ENCODE assay signal across 14 cellular contexts in genomic region chr6:154515808-154516207, GRCh38. TPM values are rescaled to one million over a fixed set of nuclear protein-coding genes. Genes with fewer than 3 reads are reported as not detected.
DNase-seq lines count a peak whose midpoint lies in the region; ATAC-seq, FAIRE-seq and TF ChIP-seq lines count a peak whose summit lies in the region.
"Had no signal": no experiment of that assay in that cellular context is flagged by ENCODE, and none has a peak within 500 bp of the region (broad histone marks: within the 10 kb centered on the region; RNA-seq: fewer than 3 reads in every experiment).

No MANE protein-coding gene starts in this region.

- CTCF ChIA-PET in HEK293 (lab: Yijun Ruan, JAX): interaction anchor here (0.7 to 4.1 kb wide), 6 partner anchors 9 to 145 kb away, joined by 3 to 30 read pairs (median 4); no protein-coding TSS in a partner anchor
- CTCF ChIA-PET in activated CD8-positive, alpha-beta T cell treated with anti-CD3 and anti-CD28 coated beads for 36 hours (lab: Charles Lee): no interaction called here

- intact Hi-C loops in activated CD8-positive, alpha-beta T cell treated with anti-CD3 and anti-CD28 coated beads for 36 hours (cut with micrococcal nuclease): no loop called here

- ATAC-seq in activated CD8-positive, alpha-beta T cell treated with anti-CD3 and anti-CD28 coated beads for 36 hours: no peak
- ATAC-seq: left ventricle myocardium superior, Right ventricle myocardium inferior had no signal

- no peak overlapping the region for H3K4me3 Mint-ChIP-seq in activated CD8-positive, alpha-beta T cell treated with anti-CD3 and anti-CD28 coated beads for 36 hours
- H3K4me3 Mint-ChIP-seq: type B pancreatic cell had no signal

- peaks cover 3% of the 10 kb centered on the region for H3K4me1 Mint-ChIP-seq in activated CD8-positive, alpha-beta T cell treated with anti-CD3 and anti-CD28 coated beads for 36 hours (ENCODE audit: low read depth)

- no peak overlapping the region for H3K4me3 ChIP-seq in HEK293 (ENCODE audit: low read depth, low read length)
- peak overlapping the region; percentile 34 for H3K4me3 ChIP-seq in coronary artery

- H3K9me3 Mint-ChIP-seq in activated CD8-positive, alpha-beta T cell treated with anti-CD3 and anti-CD28 coated beads for 36 hours: no peaks in the 10 kb centered on the region
- H3K9me3 Mint-ChIP-seq: type B pancreatic cell had no signal

- POLR2A ChIA-PET in HEK293 (lab: Yijun Ruan, JAX): interaction anchor here (1.4 kb wide), 1 partner anchor 26 kb away, joined by 4 read pairs; no protein-coding TSS in a partner anchor
- POLR2A ChIA-PET in activated CD8-positive, alpha-beta T cell treated with anti-CD3 and anti-CD28 coated beads for 36 hours (lab: Charles Lee): no interaction called here

- no peaks in the 10 kb centered on the region for H3K9me3 ChIP-seq in HEK293 (ENCODE audit: control insufficient read depth, insufficient read depth, low read depth, low read length)

- no peak for TF ChIP-seq CTCF in HEK293 (tag by site-specific recombination; IDR thresholded peaks at IDR 0.05)
- no peak for TF ChIP-seq CTCF in coronary artery (IDR thresholded peaks at IDR 0.05)
- TF ChIP-seq CTCF in activated CD8-positive, alpha-beta T cell treated with anti-CD3 and anti-CD28 coated beads for 36 hours (IDR thresholded peaks at IDR 0.05): no peak

- H3K27ac Mint-ChIP-seq in activated CD8-positive, alpha-beta T cell treated with anti-CD3 and anti-CD28 coated beads for 36 hours: no peak overlapping the region
- H3K27ac Mint-ChIP-seq: type B pancreatic cell had no signal

- FAIRE-seq in RCC 7860 (lab: Jason Lieb, UNC): no peak
- no peak for FAIRE-seq in urothelium cell line (lab: Jason Lieb, UNC)

- peaks cover 4% of the 10 kb centered on the region; the same call in 1 of the 2 replicates for H3K4me1 ChIP-seq in HEK293 (ENCODE audit: control insufficient read depth, insufficient read depth, low read length)

- no peaks in the 10 kb centered on the region for H3K36me3 Mint-ChIP-seq in activated CD8-positive, alpha-beta T cell treated with anti-CD3 and anti-CD28 coated beads for 36 hours (ENCODE audit: low read depth)
- H3K36me3 Mint-ChIP-seq: type B pancreatic cell had no signal

- no peaks in the 10 kb centered on the region for H3K36me3 ChIP-seq in HEK293 (ENCODE audit: control insufficient read depth in 2 of 2, insufficient read depth in 1 of 2, low read length in 2 of 2)

- DNase-seq in coronary artery (ENCODE audit: low spot score): no peak
- peak; percentile 76 to 94 for DNase-seq in lung microvascular endothelial cell (ENCODE audit: low read depth in 2 of 2)
- DNase-seq in stromal cell of bone marrow (ENCODE audit: low read depth): peak; percentile 20
- DNase-seq in hippocampal formation (lab: John Stamatoyannopoulos, UW): no peak
- no peak for DNase-seq in activated CD8-positive, alpha-beta T cell treated with anti-CD3 and anti-CD28 coated beads for 36 hours
- no peak for DNase-seq in RCC 7860 (ENCODE audit: low spot score)
- no peak for DNase-seq in urothelium cell line (ENCODE audit: low spot score)
- DNase-seq: left ventricle myocardium superior, NCI-H2107, T1000 had no signal

- H3K27ac ChIP-seq in HEK293 (ENCODE audit: extremely low read depth, low read depth, low read length) (no peak overlapping the region), coronary artery (no peak overlapping the region)
- H3K27ac ChIP-seq: C4-2B had no signal

- H3K27me3 Mint-ChIP-seq in activated CD8-positive, alpha-beta T cell treated with anti-CD3 and anti-CD28 coated beads for 36 hours: peaks cover 29% of the 10 kb centered on the region

TF ChIP-seq in HEK293, 187 proteins besides CTCF, POLR2A, EP300 and RAD21:
- no peak for TF ChIP-seq MEIS1 (CRISPR knock-in tag; IDR thresholded peaks at IDR 0.05; ENCODE audit: borderline replicate concordance)
- peak; percentile 70 for TF ChIP-seq PRDM6 (tag by site-specific recombination; IDR thresholded peaks at IDR 0.05)

RNA-seq across cellular contexts. Expression of gene CNKSR3, which starts 5.3 kb away (rescaled TPM):
- total RNA-seq in lung microvascular endothelial cell: 3.5 and 8.1 TPM in 2 replicates
- under 1 TPM; 0.34 to 0.45 TPM for total RNA-seq in activated CD8-positive, alpha-beta T cell treated with anti-CD3 and anti-CD28 coated beads for 36 hours

Comparison
In these comparisons a context has a peak if more than half of its experiments do, and no peak if none do; other contexts are left out.
1. DNase-seq: peak in lung microvascular endothelial cell (2 of 2) and stromal cell of bone marrow (single experiment); none in coronary artery (single experiment), hippocampal formation (0 of 2), activated CD8-positive, alpha-beta T cell treated with anti-CD3 and anti-CD28 coated beads for 36 hours (single experiment), RCC 7860 (single experiment) and urothelium cell line (single experiment).